In genomic region chr15:66833803-66834202, GRCh38 we compare ENCODE assay signal across 20 cellular contexts.
"Had no signal": no experiment of that assay in that cellular context is flagged by ENCODE, and none has a peak within 500 bp of the region (broad histone marks: within the 10 kb centered on the region; RNA-seq: fewer than 3 reads in every experiment).

No MANE protein-coding gene starts in this region.

- H3K36me3 ChIP-seq: prostate gland, transverse colon, WERI-Rb-1 had no signal

- H3K4me3 Mint-ChIP-seq: activated CD4-positive, alpha-beta memory T cell treated with anti-CD3 and anti-CD28 coated beads for 36 hours; activated CD4-positive, alpha-beta T cell treated with anti-CD3 and anti-CD28 coated beads for 36 hours; activated T-cell treated with anti-CD3 and anti-CD28 coated beads, Interleukin-2, amount 50 U/mL, for 4 hours; nephron progenitor cell had no signal

- H3K27me3 ChIP-seq: transverse colon had no signal

- DNase-seq: activated CD4-positive, alpha-beta memory T cell treated with anti-CD3 and anti-CD28 coated beads for 36 hours; activated CD4-positive, alpha-beta T cell treated with anti-CD3 and anti-CD28 coated beads for 36 hours; activated gamma-delta T cell; activated T-cell treated with anti-CD3 and anti-CD28 coated beads, Interleukin-2, amount 50 U/mL, for 4 hours; central memory CD4-positive, alpha-beta T cell; cortex of kidney; effector memory CD4-positive, alpha-beta T cell; hypothalamus; kidney glomerular epithelial cell; nephron progenitor cell; right cardiac atrium; stimulated activated CD4-positive, alpha-beta T cell treated with anti-CD3 and anti-CD28 coated beads, Interleukin-4, amount 100 ng/mL, for 24 hours; stimulated activated naive CD8-positive, alpha-beta T cell treated with anti-CD3 and anti-CD28 coated beads, Interleukin-15, Interleukin-2, amounts not matched to agents 100 U/mL and 50 U/mL, for 24 hours; T-helper 1 cell; transverse colon; WERI-Rb-1 had no signal

- ATAC-seq: activated CD4-positive, alpha-beta T cell treated with anti-CD3 and anti-CD28 coated beads for 36 hours; activated naive CD4-positive, alpha-beta T cell treated with anti-CD3 and anti-CD28 coated beads, Interleukin-2, amount 50 U/mL, for 72 hours; activated T-cell treated with anti-CD3 and anti-CD28 coated beads, Interleukin-2, amount 50 U/mL, for 4 hours; right cardiac atrium; SK-N-SH treated with all-trans-retinoic acid at 6 μM for 48 hours; stimulated activated naive CD8-positive, alpha-beta T cell treated with anti-CD3 and anti-CD28 coated beads, Interleukin-15, Interleukin-2, amounts not matched to agents 100 U/mL and 50 U/mL, for 24 hours had no signal

- H3K27ac Mint-ChIP-seq: activated CD4-positive, alpha-beta memory T cell treated with anti-CD3 and anti-CD28 coated beads for 36 hours; activated CD4-positive, alpha-beta T cell treated with anti-CD3 and anti-CD28 coated beads for 36 hours; nephron progenitor cell had no signal

- H3K4me3 ChIP-seq: prostate gland, skin epidermis, transverse colon had no signal

- H3K9me3 Mint-ChIP-seq: activated CD4-positive, alpha-beta memory T cell treated with anti-CD3 and anti-CD28 coated beads for 36 hours; activated naive CD4-positive, alpha-beta T cell treated with anti-CD3 and anti-CD28 coated beads, Interleukin-2, amount 50 U/mL, for 72 hours; activated T-cell treated with anti-CD3 and anti-CD28 coated beads, Interleukin-2, amount 50 U/mL, for 4 hours; nephron progenitor cell had no signal

- H3K4me1 ChIP-seq: prostate gland, transverse colon had no signal

- H3K9me3 ChIP-seq: prostate gland, transverse colon had no signal

- H3K36me3 Mint-ChIP-seq: activated CD4-positive, alpha-beta memory T cell treated with anti-CD3 and anti-CD28 coated beads for 36 hours; activated naive CD4-positive, alpha-beta T cell treated with anti-CD3 and anti-CD28 coated beads, Interleukin-2, amount 50 U/mL, for 72 hours had no signal

- H3K27me3 Mint-ChIP-seq: activated CD4-positive, alpha-beta T cell treated with anti-CD3 and anti-CD28 coated beads for 36 hours had no signal

- H3K4me1 Mint-ChIP-seq: activated CD4-positive, alpha-beta T cell treated with anti-CD3 and anti-CD28 coated beads for 36 hours had no signal

- H3K27ac ChIP-seq: prostate gland, transverse colon, WERI-Rb-1 had no signal
